In genomic region chr4:145936142-145937020, GRCh38 we compare ENCODE assay signal across 1 cellular context.
TF ChIP-seq lines count a peak whose summit lies in the region.

No MANE protein-coding gene starts in this region.

TF ChIP-seq in HepG2, 621 proteins besides CTCF, POLR2A, EP300 and RAD21 (continued from another document and continues in another):
- TF ChIP-seq, protein P1, sequence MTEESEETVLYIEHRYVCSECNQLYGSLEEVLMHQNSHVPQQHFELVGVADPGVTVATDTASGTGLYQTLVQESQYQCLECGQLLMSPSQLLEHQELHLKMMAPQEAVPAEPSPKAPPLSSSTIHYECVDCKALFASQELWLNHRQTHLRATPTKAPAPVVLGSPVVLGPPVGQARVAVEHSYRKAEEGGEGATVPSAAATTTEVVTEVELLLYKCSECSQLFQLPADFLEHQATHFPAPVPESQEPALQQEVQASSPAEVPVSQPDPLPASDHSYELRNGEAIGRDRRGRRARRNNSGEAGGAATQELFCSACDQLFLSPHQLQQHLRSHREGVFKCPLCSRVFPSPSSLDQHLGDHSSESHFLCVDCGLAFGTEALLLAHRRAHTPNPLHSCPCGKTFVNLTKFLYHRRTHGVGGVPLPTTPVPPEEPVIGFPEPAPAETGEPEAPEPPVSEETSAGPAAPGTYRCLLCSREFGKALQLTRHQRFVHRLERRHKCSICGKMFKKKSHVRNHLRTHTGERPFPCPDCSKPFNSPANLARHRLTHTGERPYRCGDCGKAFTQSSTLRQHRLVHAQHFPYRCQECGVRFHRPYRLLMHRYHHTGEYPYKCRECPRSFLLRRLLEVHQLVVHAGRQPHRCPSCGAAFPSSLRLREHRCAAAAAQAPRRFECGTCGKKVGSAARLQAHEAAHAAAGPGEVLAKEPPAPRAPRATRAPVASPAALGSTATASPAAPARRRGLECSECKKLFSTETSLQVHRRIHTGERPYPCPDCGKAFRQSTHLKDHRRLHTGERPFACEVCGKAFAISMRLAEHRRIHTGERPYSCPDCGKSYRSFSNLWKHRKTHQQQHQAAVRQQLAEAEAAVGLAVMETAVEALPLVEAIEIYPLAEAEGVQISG (CRISPR knock-in tag; IDR thresholded peaks at IDR 0.05): no peak
- TF ChIP-seq ARNTL (CRISPR knock-in tag; IDR thresholded peaks at IDR 0.05) (no peak), ZFP90 (CRISPR knock-in tag; IDR thresholded peaks at IDR 0.05; ENCODE audit: borderline replicate concordance) (peak; percentile 24; the same call in 1 of the 2 replicates), SIN3A (IDR thresholded peaks at IDR 0.05; ENCODE audit: borderline replicate concordance, low read depth, low read length) (peak; percentile 50; the same call in 1 of the 2 replicates), BCL6 (CRISPR knock-in tag; IDR thresholded peaks at IDR 0.05) (0 out of 2 replicates have a peak, but pooled peaks have one; percentile 9), REST (IDR thresholded peaks at IDR 0.05; ENCODE audit: borderline replicate concordance in 1 of 2, low read depth in 1 of 2, low read length in 2 of 2) (no peak), AGO2 (optimal IDR thresholded peaks at IDR 0.05; ENCODE audit: low read depth, low read length) (peak; percentile 72), RNF219 (CRISPR knock-in tag; IDR thresholded peaks at IDR 0.05) (no peak), ZMYM2 (CRISPR knock-in tag; IDR thresholded peaks at IDR 0.05) (no peak), GLI4 (CRISPR knock-in tag; IDR thresholded peaks at IDR 0.05; ENCODE audit: borderline replicate concordance) (no peak), ZNF687 (CRISPR knock-in tag; IDR thresholded peaks at IDR 0.05) (peak; percentile 49), FOXM1 (CRISPR knock-in tag; IDR thresholded peaks at IDR 0.05) (no peak), ZSCAN30 (CRISPR knock-in tag; IDR thresholded peaks at IDR 0.05) (no peak), ASH2L (IDR thresholded peaks at IDR 0.05; ENCODE audit: insufficient read length, low read depth, low read length) (peak; percentile 60), ZC3H13 (CRISPR knock-in tag; IDR thresholded peaks at IDR 0.05) (no peak), ZSCAN9 (CRISPR knock-in tag; IDR thresholded peaks at IDR 0.05; ENCODE audit: borderline replicate concordance) (no peak), ZBTB7A (CRISPR knock-in tag; IDR thresholded peaks at IDR 0.05) (0 out of 2 replicates have a peak, but pooled peaks have one; percentile 26), PITX1 (CRISPR knock-in tag; IDR thresholded peaks at IDR 0.05) (no peak), ZBTB39 (CRISPR knock-in tag; IDR thresholded peaks at IDR 0.05) (no peak), SMARCE1 (IDR thresholded peaks at IDR 0.05; ENCODE audit: borderline replicate concordance) (no peak), ZBTB38 (CRISPR knock-in tag; IDR thresholded peaks at IDR 0.05) (no peak), ARNT2 (CRISPR knock-in tag; IDR thresholded peaks at IDR 0.05; ENCODE audit: low read depth) (no peak), ATF1 (CRISPR knock-in tag; IDR thresholded peaks at IDR 0.05) (no peak), HES4 (CRISPR knock-in tag; IDR thresholded peaks at IDR 0.05; ENCODE audit: borderline replicate concordance) (0 out of 2 replicates have a peak, but pooled peaks have one; percentile 32), ZNF777 (CRISPR knock-in tag; IDR thresholded peaks at IDR 0.05) (0 out of 2 replicates have a peak, but pooled peaks have one; percentile 7), ZNF775 (CRISPR knock-in tag; IDR thresholded peaks at IDR 0.05; ENCODE audit: borderline replicate concordance) (no peak), KLF12 (CRISPR knock-in tag; IDR thresholded peaks at IDR 0.05; ENCODE audit: borderline replicate concordance) (0 out of 2 replicates have a peak, but pooled peaks have one; percentile 32), RBFOX2 (IDR thresholded peaks at IDR 0.05; ENCODE audit: low read depth, low read length) (peak; percentile 67), ZFP62 (CRISPR knock-in tag; IDR thresholded peaks at IDR 0.05) (no peak), ZNF605 (CRISPR knock-in tag; IDR thresholded peaks at IDR 0.05) (0 out of 2 replicates have a peak, but pooled peaks have one; percentile 46), GZF1 (CRISPR knock-in tag; IDR thresholded peaks at IDR 0.05) (no peak), REXO4 (CRISPR knock-in tag; IDR thresholded peaks at IDR 0.05; ENCODE audit: borderline replicate concordance) (no peak), ZNF766 (CRISPR knock-in tag; IDR thresholded peaks at IDR 0.05; ENCODE audit: borderline replicate concordance) (no peak)
- TF ChIP-seq, protein P2, sequence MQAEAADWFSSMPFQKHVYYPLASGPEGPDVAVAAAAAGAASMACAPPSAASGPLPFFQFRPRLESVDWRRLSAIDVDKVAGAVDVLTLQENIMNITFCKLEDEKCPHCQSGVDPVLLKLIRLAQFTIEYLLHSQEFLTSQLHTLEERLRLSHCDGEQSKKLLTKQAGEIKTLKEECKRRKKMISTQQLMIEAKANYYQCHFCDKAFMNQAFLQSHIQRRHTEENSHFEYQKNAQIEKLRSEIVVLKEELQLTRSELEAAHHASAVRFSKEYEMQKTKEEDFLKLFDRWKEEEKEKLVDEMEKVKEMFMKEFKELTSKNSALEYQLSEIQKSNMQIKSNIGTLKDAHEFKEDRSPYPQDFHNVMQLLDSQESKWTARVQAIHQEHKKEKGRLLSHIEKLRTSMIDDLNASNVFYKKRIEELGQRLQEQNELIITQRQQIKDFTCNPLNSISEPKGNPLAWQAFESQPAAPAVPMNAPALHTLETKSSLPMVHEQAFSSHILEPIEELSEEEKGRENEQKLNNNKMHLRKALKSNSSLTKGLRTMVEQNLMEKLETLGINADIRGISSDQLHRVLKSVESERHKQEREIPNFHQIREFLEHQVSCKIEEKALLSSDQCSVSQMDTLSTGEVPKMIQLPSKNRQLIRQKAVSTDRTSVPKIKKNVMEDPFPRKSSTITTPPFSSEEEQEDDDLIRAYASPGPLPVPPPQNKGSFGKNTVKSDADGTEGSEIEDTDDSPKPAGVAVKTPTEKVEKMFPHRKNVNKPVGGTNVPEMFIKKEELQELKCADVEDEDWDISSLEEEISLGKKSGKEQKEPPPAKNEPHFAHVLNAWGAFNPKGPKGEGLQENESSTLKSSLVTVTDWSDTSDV (CRISPR knock-in tag; IDR thresholded peaks at IDR 0.05): no peak
- TF ChIP-seq, protein P3, sequence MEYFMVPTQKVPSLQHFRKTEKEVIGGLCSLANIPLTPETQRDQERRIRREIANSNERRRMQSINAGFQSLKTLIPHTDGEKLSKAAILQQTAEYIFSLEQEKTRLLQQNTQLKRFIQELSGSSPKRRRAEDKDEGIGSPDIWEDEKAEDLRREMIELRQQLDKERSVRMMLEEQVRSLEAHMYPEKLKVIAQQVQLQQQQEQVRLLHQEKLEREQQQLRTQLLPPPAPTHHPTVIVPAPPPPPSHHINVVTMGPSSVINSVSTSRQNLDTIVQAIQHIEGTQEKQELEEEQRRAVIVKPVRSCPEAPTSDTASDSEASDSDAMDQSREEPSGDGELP (IDR thresholded peaks at IDR 0.05; ENCODE audit: borderline replicate concordance, low read depth): no peak
- TF ChIP-seq, protein P4, sequence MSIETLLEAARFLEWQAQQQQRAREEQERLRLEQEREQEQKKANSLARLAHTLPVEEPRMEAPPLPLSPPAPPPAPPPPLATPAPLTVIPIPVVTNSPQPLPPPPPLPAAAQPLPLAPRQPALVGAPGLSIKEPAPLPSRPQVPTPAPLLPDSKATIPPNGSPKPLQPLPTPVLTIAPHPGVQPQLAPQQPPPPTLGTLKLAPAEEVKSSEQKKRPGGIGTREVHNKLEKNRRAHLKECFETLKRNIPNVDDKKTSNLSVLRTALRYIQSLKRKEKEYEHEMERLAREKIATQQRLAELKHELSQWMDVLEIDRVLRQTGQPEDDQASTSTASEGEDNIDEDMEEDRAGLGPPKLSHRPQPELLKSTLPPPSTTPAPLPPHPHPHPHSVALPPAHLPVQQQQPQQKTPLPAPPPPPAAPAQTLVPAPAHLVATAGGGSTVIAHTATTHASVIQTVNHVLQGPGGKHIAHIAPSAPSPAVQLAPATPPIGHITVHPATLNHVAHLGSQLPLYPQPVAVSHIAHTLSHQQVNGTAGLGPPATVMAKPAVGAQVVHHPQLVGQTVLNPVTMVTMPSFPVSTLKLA (IDR thresholded peaks at IDR 0.05): no peak
- TF ChIP-seq, protein P5, sequence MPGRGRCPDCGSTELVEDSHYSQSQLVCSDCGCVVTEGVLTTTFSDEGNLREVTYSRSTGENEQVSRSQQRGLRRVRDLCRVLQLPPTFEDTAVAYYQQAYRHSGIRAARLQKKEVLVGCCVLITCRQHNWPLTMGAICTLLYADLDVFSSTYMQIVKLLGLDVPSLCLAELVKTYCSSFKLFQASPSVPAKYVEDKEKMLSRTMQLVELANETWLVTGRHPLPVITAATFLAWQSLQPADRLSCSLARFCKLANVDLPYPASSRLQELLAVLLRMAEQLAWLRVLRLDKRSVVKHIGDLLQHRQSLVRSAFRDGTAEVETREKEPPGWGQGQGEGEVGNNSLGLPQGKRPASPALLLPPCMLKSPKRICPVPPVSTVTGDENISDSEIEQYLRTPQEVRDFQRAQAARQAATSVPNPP (CRISPR knock-in tag; IDR thresholded peaks at IDR 0.05): no peak
